In genomic region chr20:3787640-3788015, GRCh38 we compare ENCODE assay signal across 8 cellular contexts. TPM values are rescaled to one million over a fixed set of nuclear protein-coding genes. Genes with fewer than 3 reads are reported as not detected.
DNase-seq lines count a peak whose midpoint lies in the region; ATAC-seq, FAIRE-seq and TF ChIP-seq lines count a peak whose summit lies in the region.
"Not testable (repeated sequence)": the region's sequence is repeated elsewhere in the genome, so short reads cannot be mapped to it uniquely, and the experiment has no call there.

No MANE protein-coding gene starts in this region.

- not testable (repeated sequence) for H3K9me1 ChIP-seq in K562 (ENCODE audit: control insufficient read depth, insufficient read depth, low read length)

- not testable (repeated sequence) for H3K4me1 ChIP-seq in BE2C; smooth muscle cell (ENCODE audit: low read depth)
- peaks cover 8 to 29% of the 10 kb centered on the region in 2 experiments; a peak in 3 of 5 replicates for H3K4me1 ChIP-seq in K562 (replicated peaks in 1 of 2; ENCODE audit: control insufficient read depth in 2 of 2, insufficient read depth in 2 of 2, low read length in 2 of 2)

- ATAC-seq in activated CD8-positive, alpha-beta memory T cell treated with anti-CD3 and anti-CD28 coated beads, Interleukin-2, amount 10 ng/mL, durations not matched to agents 7 days and 5 days; K562; naive B cell (ENCODE audit: low read depth in 2 of 2): not testable (repeated sequence)

- H3K36me3 Mint-ChIP-seq in activated CD8-positive, alpha-beta memory T cell treated with anti-CD3 and anti-CD28 coated beads, Interleukin-2, amount 10 ng/mL, durations not matched to agents 7 days and 5 days; naive B cell: not testable (repeated sequence)

- 76% methylated on average over 4 of the region's 4 CpGs for WGBS in K562 (ENCODE audit: insufficient coverage, low coverage, missing lambda C conversion rate)
- 90% methylated on average over 4 of the region's 4 CpGs for WGBS in smooth muscle cell (ENCODE audit: low lambda C conversion rate)

- not testable (repeated sequence) for TF ChIP-seq EP300 in Ishikawa (IDR thresholded peaks at IDR 0.05; ENCODE audit: borderline replicate concordance); K562 (IDR thresholded peaks at IDR 0.05; ENCODE audit: low read length)

- H3K79me2 ChIP-seq in K562 (ENCODE audit: control insufficient read depth, insufficient read depth, low read length) (peaks cover 31% of the 10 kb centered on the region), smooth muscle cell (ENCODE audit: low read depth) (peaks cover 24% of the 10 kb centered on the region)

- H3K27me3 Mint-ChIP-seq in activated CD8-positive, alpha-beta memory T cell treated with anti-CD3 and anti-CD28 coated beads, Interleukin-2, amount 10 ng/mL, durations not matched to agents 7 days and 5 days; naive B cell: not testable (repeated sequence)

- H3K36me3 ChIP-seq in BE2C; smooth muscle cell (ENCODE audit: low read depth): not testable (repeated sequence)
- H3K36me3 ChIP-seq in SK-N-MC (ENCODE audit: insufficient read depth, low read length) (peaks cover 16% of the 10 kb centered on the region), K562 (ENCODE audit: control insufficient read depth, insufficient read depth, low read length) (peaks cover 21% of the 10 kb centered on the region; the same call in 1 of the 3 replicates)

- CTCF ChIA-PET in activated CD8-positive, alpha-beta memory T cell treated with anti-CD3 and anti-CD28 coated beads, Interleukin-2, amount 10 ng/mL, durations not matched to agents 7 days and 5 days (lab: Charles Lee), result interaction anchor here (0.6 to 7.7 kb wide), 14 partner anchors 8 to 202 kb away, joined by 3 to 65 read pairs (median 4); partner anchors contain the start of genes ADISSP, CDC25B and MAVS
- CTCF ChIA-PET in K562 (lab: Yijun Ruan, JAX; ENCODE audit: low intra/inter-chr PET ratio), result interaction anchor here (0.6 to 3.4 kb wide), 4 partner anchors 33 to 67 kb away, joined by 3 to 12 read pairs (median 6); partner anchors contain the start of gene AP5S1

- H3K4me3 ChIP-seq in BE2C (ENCODE audit: low read depth, low read length), result peak overlapping the region; percentile 61
- peak overlapping the region; percentile 77 for H3K4me3 ChIP-seq in SK-N-MC
- not testable (repeated sequence) for H3K4me3 ChIP-seq in K562, smooth muscle cell
- H3K4me3 ChIP-seq in fibroblast of the aortic adventitia (ENCODE audit: low read depth, low read length), result peak overlapping the region; percentile 57

- not testable (repeated sequence) for TF ChIP-seq POLR2A in K562 (conservative IDR thresholded peaks at IDR 0.05)

- H3K9me3 ChIP-seq in BE2C; SK-N-MC (ENCODE audit: low read depth, low read length); K562 (replicated peaks; ENCODE audit: control insufficient read depth, insufficient read depth, low read depth, low read length); smooth muscle cell (replicated peaks; ENCODE audit: low read depth): not testable (repeated sequence)

- not testable (repeated sequence) for H3K9me3 Mint-ChIP-seq in activated CD8-positive, alpha-beta memory T cell treated with anti-CD3 and anti-CD28 coated beads, Interleukin-2, amount 10 ng/mL, durations not matched to agents 7 days and 5 days (ENCODE audit: low read depth); naive B cell

- intact Hi-C loops in K562 (cut with micrococcal nuclease), result loop anchor here (2.0 to 10.0 kb wide), 4 partner anchors 33 to 407 kb away; partner anchors contain the start of genes AP5S1 and MAVS

- FAIRE-seq in K562 (lab: Jason Lieb, UNC), result not testable (repeated sequence)

- peak overlapping the region; percentile 75 for H3K9ac ChIP-seq in SK-N-MC (ENCODE audit: insufficient read length)
- H3K9ac ChIP-seq in K562 (ENCODE audit: insufficient read depth in 1 of 2, low read depth in 2 of 2, low read length in 2 of 2); smooth muscle cell (ENCODE audit: low read depth): not testable (repeated sequence)

- not testable (repeated sequence) for DNase-seq in BE2C; SK-N-MC (ENCODE audit: low read depth, low spot score); activated CD8-positive, alpha-beta memory T cell treated with anti-CD3 and anti-CD28 coated beads, Interleukin-2, amount 10 ng/mL, durations not matched to agents 7 days and 5 days; K562 (ENCODE audit: extremely low read depth in 1 of 4, low spot score in 3 of 4); fibroblast of the aortic adventitia (ENCODE audit: low read depth); naive B cell; smooth muscle cell (lab: John Stamatoyannopoulos, UW; ENCODE audit: unreplicated experiment)

- BruUV-seq in K562 (replicated peaks; lab: Mats Ljungman, UMichigan), result not testable (repeated sequence)

- peak overlapping the region; percentile 70 for H3K4me3 Mint-ChIP-seq in activated CD8-positive, alpha-beta memory T cell treated with anti-CD3 and anti-CD28 coated beads, Interleukin-2, amount 10 ng/mL, durations not matched to agents 7 days and 5 days
- H3K4me3 Mint-ChIP-seq in naive B cell, result peak overlapping the region in 6 of 8 donors; percentile 25 to 84 (median 63)

- POLR2A ChIA-PET in K562 (lab: Yijun Ruan, JAX), result interaction anchor here (0.6 kb wide), 1 partner anchor 58 kb away, joined by 3 read pairs; no protein-coding TSS in a partner anchor

- not testable (repeated sequence) for H3K27ac Mint-ChIP-seq in activated CD8-positive, alpha-beta memory T cell treated with anti-CD3 and anti-CD28 coated beads, Interleukin-2, amount 10 ng/mL, durations not matched to agents 7 days and 5 days; naive B cell

- not testable (repeated sequence) for TF ChIP-seq RAD21 in Ishikawa (IDR thresholded peaks at IDR 0.05; ENCODE audit: low read depth); K562 (CRISPR knock-in tag; conservative IDR thresholded peaks at IDR 0.05 in 1 of 2, IDR thresholded peaks at IDR 0.05 in 1 of 2)

- H3K4me1 Mint-ChIP-seq in activated CD8-positive, alpha-beta memory T cell treated with anti-CD3 and anti-CD28 coated beads, Interleukin-2, amount 10 ng/mL, durations not matched to agents 7 days and 5 days, result peaks cover 34% of the 10 kb centered on the region
- H3K4me1 Mint-ChIP-seq in naive B cell, result peaks cover 24 to 33% (median 31%) of the 10 kb centered on the region in 3 donors

- not testable (repeated sequence) for H3K27me3 ChIP-seq in BE2C; K562 (ENCODE audit: control insufficient read depth in 2 of 2, insufficient read depth in 2 of 2, low read length in 2 of 2); smooth muscle cell (ENCODE audit: low read depth)

- not testable (repeated sequence) for TF ChIP-seq CTCF in BE2C (IDR thresholded peaks at IDR 0.05; ENCODE audit: low read depth, low read length); K562 (IDR thresholded peaks at IDR 0.05 in 2 of 3, conservative IDR thresholded peaks at IDR 0.05 in 1 of 3; ENCODE audit: insufficient read depth in 2 of 3, low read depth in 1 of 3, low read length in 3 of 3); fibroblast of the aortic adventitia (IDR thresholded peaks at IDR 0.05; ENCODE audit: insufficient read depth, low read length); smooth muscle cell (IDR thresholded peaks at IDR 0.05; ENCODE audit: borderline replicate concordance, insufficient read depth, poor library complexity, severe bottlenecking)

- not testable (repeated sequence) for H3F3A ChIP-seq in smooth muscle cell (ENCODE audit: low read depth)

- not testable (repeated sequence) for H3K27ac ChIP-seq in SK-N-MC; K562 (ENCODE audit: extremely low read depth, low read depth, low read length); smooth muscle cell (ENCODE audit: low read depth)

- H2AFZ ChIP-seq in K562 (ENCODE audit: low read depth, low read length), result peak overlapping the region; percentile 82; the same call in 1 of the 2 replicates
- not testable (repeated sequence) for H2AFZ ChIP-seq in smooth muscle cell (ENCODE audit: low read depth)

- H4K20me1 ChIP-seq in K562 (replicated peaks; ENCODE audit: control insufficient read depth, insufficient read depth, low read length), result not testable (repeated sequence)
- H4K20me1 ChIP-seq in smooth muscle cell (ENCODE audit: low read depth), result peaks cover 31% of the 10 kb centered on the region

- in situ Hi-C loops in K562 (cut with MboI), result not testable (repeated sequence)

- not testable (repeated sequence) for H3K4me2 ChIP-seq in K562 (ENCODE audit: insufficient read depth, low read length)
- H3K4me2 ChIP-seq in smooth muscle cell, result peak overlapping the region; percentile 87

RNA-seq across cellular contexts. Expression of gene CENPB, which starts 1.1 kb away (rescaled TPM):
- 181 TPM for polyA plus RNA-seq in BE2C (2012; ENCODE audit: insufficient read depth, insufficient read length, low read depth)
- 10 to 100 TPM; 76.5 to 76.8 TPM for total RNA-seq in activated CD8-positive, alpha-beta memory T cell treated with anti-CD3 and anti-CD28 coated beads, Interleukin-2, amount 10 ng/mL, durations not matched to agents 7 days and 5 days
- 5.7 and 16.6 TPM in 2 replicates for total RNA-seq in K562 (2011; cell fraction: chromatin; rRNA removed; ENCODE audit: low replicate concordance)
- total RNA-seq in K562 (2011; cell fraction: nucleolus; rRNA removed), result 24.5 and 25.4 TPM in 2 replicates
- 11.9 and 14.2 TPM in 2 replicates for total RNA-seq in K562 (2011; cell fraction: nucleoplasm; rRNA removed)
- total RNA-seq in K562 (2014; rRNA removed) (59.3 and 78.6 TPM in 2 replicates), K562 (2014; rRNA removed; fragmentation: Illumina TruSeq; extraction: Trizol) (11.4 and 15.0 TPM in 2 replicates), K562 (2015; rRNA removed; fragmentation: Illumina TruSeq; extraction: Trizol) (36.0 and 36.5 TPM in 2 replicates), K562 (2021) (61.7 and 70.8 TPM in 2 replicates), fibroblast of the aortic adventitia (ENCODE audit: low replicate concordance) (94.8 and 170 TPM in 2 replicates), smooth muscle cell (23.6 TPM in 2 replicates)
- polyA plus RNA-seq in K562 (2011; rRNA removed) (12.7 and 14.7 TPM in 2 replicates), K562 (2014; fragmentation: Illumina TruSeq; extraction: Trizol) (24.9 and 30.8 TPM in 2 replicates), K562 (2014; fragmentation: Nextera tagmentation; extraction: Ambion mirVana) (under 1 TPM; 0.17 to 0.20 TPM), K562 (2014; rRNA removed) (26.1 and 28.9 TPM in 2 replicates), naive B cell (ENCODE audit: low read depth in 6 of 6) (1 to 10 TPM in 5 of 6 donors, under 1 TPM in 1; 0.27 to 2.2 (median 1.6) TPM), smooth muscle cell (10.4 and 13.4 TPM in 2 replicates)
- polyA plus RNA-seq in K562 (2011; cell fraction: cytosol; rRNA removed), result 17.4 and 30.9 TPM in 2 replicates
- polyA plus RNA-seq in K562 (2011; cell fraction: nucleus; rRNA removed), result 9.2 and 12.8 TPM in 2 replicates
- 40.5 and 47.1 TPM in 2 replicates for polyA plus RNA-seq in K562 (2012)
- 26.8 and 27.1 TPM in 2 replicates for polyA minus RNA-seq in K562 (2011; rRNA and poly(A)+ RNA removed)
- polyA minus RNA-seq in K562 (2011; cell fraction: cytosol; rRNA and poly(A)+ RNA removed), result 27.7 and 39.7 TPM in 2 replicates
- 8.3 and 14.2 TPM in 2 replicates for polyA minus RNA-seq in K562 (2011; cell fraction: nucleus; rRNA and poly(A)+ RNA removed)

RNA-seq across cellular contexts. Expression of gene SPEF1, which starts 6.4 kb away (rescaled TPM):
- 0.65 TPM for polyA plus RNA-seq in BE2C (2012; ENCODE audit: insufficient read depth, insufficient read length, low read depth)
- under 1 TPM in 1 of 2 experiments, not detected in 1; 0.18 TPM for total RNA-seq in activated CD8-positive, alpha-beta memory T cell treated with anti-CD3 and anti-CD28 coated beads, Interleukin-2, amount 10 ng/mL, durations not matched to agents 7 days and 5 days
- total RNA-seq in K562 (2011; cell fraction: chromatin; rRNA removed; ENCODE audit: low replicate concordance), result 0.23 TPM in 1 of 2 replicates, not detected in the other
- 0.26 TPM in 1 of 2 replicates, not detected in the other for total RNA-seq in K562 (2011; cell fraction: nucleolus; rRNA removed)
- total RNA-seq in K562 (2011; cell fraction: nucleoplasm; rRNA removed), result not detected in 2 replicates
- not detected in 2 replicates for total RNA-seq in K562 (2014; rRNA removed)
- not detected in 2 replicates for total RNA-seq in K562 (2014; rRNA removed; fragmentation: Illumina TruSeq; extraction: Trizol)
- not detected in 2 replicates for total RNA-seq in K562 (2015; rRNA removed; fragmentation: Illumina TruSeq; extraction: Trizol)
- not detected in 2 replicates for total RNA-seq in K562 (2021)
- polyA plus RNA-seq in K562 (2011; rRNA removed), result 0.04 TPM in 1 of 2 replicates, not detected in the other
- 0.06 TPM in 1 of 2 replicates, not detected in the other for polyA plus RNA-seq in K562 (2011; cell fraction: cytosol; rRNA removed)
- 0.08 and 0.24 TPM in 2 replicates for polyA plus RNA-seq in K562 (2011; cell fraction: nucleus; rRNA removed)
- 0.04 TPM in 1 of 2 replicates, not detected in the other for polyA plus RNA-seq in K562 (2012)
- not detected in 2 replicates for polyA plus RNA-seq in K562 (2014; fragmentation: Illumina TruSeq; extraction: Trizol)
- polyA plus RNA-seq in K562 (2014; fragmentation: Nextera tagmentation; extraction: Ambion mirVana), result not detected
- polyA plus RNA-seq in K562 (2014; rRNA removed), result not detected in 2 replicates
- polyA minus RNA-seq in K562 (2011; rRNA and poly(A)+ RNA removed), result not detected in 2 replicates
- not detected in 2 replicates for polyA minus RNA-seq in K562 (2011; cell fraction: cytosol; rRNA and poly(A)+ RNA removed)
- 0.27 TPM in 1 of 2 replicates, not detected in the other for polyA minus RNA-seq in K562 (2011; cell fraction: nucleus; rRNA and poly(A)+ RNA removed)
- 0.09 TPM in 1 of 2 replicates, not detected in the other for total RNA-seq in fibroblast of the aortic adventitia (ENCODE audit: low replicate concordance)
- not detected for polyA plus RNA-seq in naive B cell (ENCODE audit: low read depth in 6 of 6)
- total RNA-seq in smooth muscle cell, result 0.36 and 0.72 TPM in 2 replicates
- 0.32 and 0.47 TPM in 2 replicates for polyA plus RNA-seq in smooth muscle cell

RNA-seq across cellular contexts. Expression of gene CDC25B, which starts 8.5 kb away (rescaled TPM):
- polyA plus RNA-seq in BE2C (2012; ENCODE audit: insufficient read depth, insufficient read length, low read depth), result 87.2 TPM
- total RNA-seq in activated CD8-positive, alpha-beta memory T cell treated with anti-CD3 and anti-CD28 coated beads, Interleukin-2, amount 10 ng/mL, durations not matched to agents 7 days and 5 days, result 100 to 1,000 TPM; 194 to 312 TPM
- total RNA-seq in K562 (2011; cell fraction: chromatin; rRNA removed; ENCODE audit: low replicate concordance), result 36.8 and 73.0 TPM in 2 replicates
- total RNA-seq in K562 (2011; cell fraction: nucleolus; rRNA removed), result 29.3 and 39.4 TPM in 2 replicates
- total RNA-seq in K562 (2011; cell fraction: nucleoplasm; rRNA removed), result 29.4 and 38.9 TPM in 2 replicates
- total RNA-seq in K562 (2014; rRNA removed) (11.5 and 16.1 TPM in 2 replicates), K562 (2014; rRNA removed; fragmentation: Illumina TruSeq; extraction: Trizol) (5.9 and 7.2 TPM in 2 replicates), K562 (2015; rRNA removed; fragmentation: Illumina TruSeq; extraction: Trizol) (7.8 and 9.3 TPM in 2 replicates), K562 (2021) (31.4 and 35.7 TPM in 2 replicates), fibroblast of the aortic adventitia (ENCODE audit: low replicate concordance) (51.0 and 58.5 TPM in 2 replicates), smooth muscle cell (9.5 and 14.7 TPM in 2 replicates)
- polyA plus RNA-seq in K562 (2011; rRNA removed) (9.5 and 25.1 TPM in 2 replicates), K562 (2014; fragmentation: Illumina TruSeq; extraction: Trizol) (25.8 and 30.6 TPM in 2 replicates), K562 (2014; fragmentation: Nextera tagmentation; extraction: Ambion mirVana) (1 to 10 TPM; 2.3 to 3.1 TPM), K562 (2014; rRNA removed) (22.9 and 26.3 TPM in 2 replicates), naive B cell (ENCODE audit: low read depth in 6 of 6) (10 to 100 TPM; 13.0 to 22.1 (median 19.5) TPM), smooth muscle cell (11.1 and 14.8 TPM in 2 replicates)
- polyA plus RNA-seq in K562 (2011; cell fraction: cytosol; rRNA removed), result 23.7 and 24.0 TPM in 2 replicates
- polyA plus RNA-seq in K562 (2011; cell fraction: nucleus; rRNA removed), result 72.5 and 91.0 TPM in 2 replicates
- 30.3 and 35.0 TPM in 2 replicates for polyA plus RNA-seq in K562 (2012)
- polyA minus RNA-seq in K562 (2011; rRNA and poly(A)+ RNA removed), result 8.0 and 11.6 TPM in 2 replicates
- 14.5 and 27.7 TPM in 2 replicates for polyA minus RNA-seq in K562 (2011; cell fraction: cytosol; rRNA and poly(A)+ RNA removed)
- 9.7 and 15.1 TPM in 2 replicates for polyA minus RNA-seq in K562 (2011; cell fraction: nucleus; rRNA and poly(A)+ RNA removed)

RNA-seq across cellular contexts. Expression of gene ADISSP, which starts 20.1 kb away (rescaled TPM):
- polyA plus RNA-seq in BE2C (2012; ENCODE audit: insufficient read depth, insufficient read length, low read depth), result 151 TPM
- total RNA-seq in activated CD8-positive, alpha-beta memory T cell treated with anti-CD3 and anti-CD28 coated beads, Interleukin-2, amount 10 ng/mL, durations not matched to agents 7 days and 5 days, result 10 to 100 TPM; 32.5 to 37.0 TPM
- 2.9 and 14.4 TPM in 2 replicates for total RNA-seq in K562 (2011; cell fraction: chromatin; rRNA removed; ENCODE audit: low replicate concordance)
- 19.0 and 21.1 TPM in 2 replicates for total RNA-seq in K562 (2011; cell fraction: nucleolus; rRNA removed)
- 11.5 and 13.1 TPM in 2 replicates for total RNA-seq in K562 (2011; cell fraction: nucleoplasm; rRNA removed)
- 65.7 and 101 TPM in 2 replicates for total RNA-seq in K562 (2014; rRNA removed)
- 12.2 and 16.3 TPM in 2 replicates for total RNA-seq in K562 (2014; rRNA removed; fragmentation: Illumina TruSeq; extraction: Trizol)
- total RNA-seq in K562 (2015; rRNA removed; fragmentation: Illumina TruSeq; extraction: Trizol), result 34.5 and 35.8 TPM in 2 replicates
- total RNA-seq in K562 (2021), result 70.6 and 79.9 TPM in 2 replicates
- polyA plus RNA-seq in K562 (2011; rRNA removed), result 22.8 and 42.8 TPM in 2 replicates
- 58.3 and 121 TPM in 2 replicates for polyA plus RNA-seq in K562 (2011; cell fraction: cytosol; rRNA removed)
- 36.6 TPM in 2 replicates for polyA plus RNA-seq in K562 (2011; cell fraction: nucleus; rRNA removed)
- 27.7 and 47.5 TPM in 2 replicates for polyA plus RNA-seq in K562 (2012)
- 23.4 and 63.9 TPM in 2 replicates for polyA plus RNA-seq in K562 (2014; fragmentation: Illumina TruSeq; extraction: Trizol)
- polyA plus RNA-seq in K562 (2014; fragmentation: Nextera tagmentation; extraction: Ambion mirVana), result 1 to 10 TPM; 1.4 to 4.9 TPM
- 37.2 and 53.4 TPM in 2 replicates for polyA plus RNA-seq in K562 (2014; rRNA removed)
- 11.5 and 16.8 TPM in 2 replicates for polyA minus RNA-seq in K562 (2011; rRNA and poly(A)+ RNA removed)
- 37.8 and 38.8 TPM in 2 replicates for polyA minus RNA-seq in K562 (2011; cell fraction: cytosol; rRNA and poly(A)+ RNA removed)
- 6.7 and 13.6 TPM in 2 replicates for polyA minus RNA-seq in K562 (2011; cell fraction: nucleus; rRNA and poly(A)+ RNA removed)
- 28.4 and 37.7 TPM in 2 replicates for total RNA-seq in fibroblast of the aortic adventitia (ENCODE audit: low replicate concordance)
- polyA plus RNA-seq in naive B cell (ENCODE audit: low read depth in 6 of 6), result 10 to 100 TPM; 17.3 to 24.9 (median 20.8) TPM
- total RNA-seq in smooth muscle cell, result 7.6 and 11.8 TPM in 2 replicates
- polyA plus RNA-seq in smooth muscle cell, result 33.4 and 46.7 TPM in 2 replicates

RNA-seq across cellular contexts. Expression of gene AP5S1, which starts 32.7 kb away (rescaled TPM):
- polyA plus RNA-seq in BE2C (2012; ENCODE audit: insufficient read depth, insufficient read length, low read depth), result 27.3 TPM
- 10 to 100 TPM; 13.8 to 15.5 TPM for total RNA-seq in activated CD8-positive, alpha-beta memory T cell treated with anti-CD3 and anti-CD28 coated beads, Interleukin-2, amount 10 ng/mL, durations not matched to agents 7 days and 5 days
- 5.9 and 16.6 TPM in 2 replicates for total RNA-seq in K562 (2011; cell fraction: chromatin; rRNA removed; ENCODE audit: low replicate concordance)
- 13.9 and 14.5 TPM in 2 replicates for total RNA-seq in K562 (2011; cell fraction: nucleolus; rRNA removed)
- 11.4 and 14.7 TPM in 2 replicates for total RNA-seq in K562 (2011; cell fraction: nucleoplasm; rRNA removed)
- 8.8 and 12.4 TPM in 2 replicates for total RNA-seq in K562 (2014; rRNA removed)
- 2.1 and 2.6 TPM in 2 replicates for total RNA-seq in K562 (2014; rRNA removed; fragmentation: Illumina TruSeq; extraction: Trizol)
- total RNA-seq in K562 (2015; rRNA removed; fragmentation: Illumina TruSeq; extraction: Trizol), result 5.6 and 5.7 TPM in 2 replicates
- 8.4 and 8.5 TPM in 2 replicates for total RNA-seq in K562 (2021)
- 3.0 and 5.5 TPM in 2 replicates for polyA plus RNA-seq in K562 (2011; rRNA removed)
- 5.5 and 8.1 TPM in 2 replicates for polyA plus RNA-seq in K562 (2011; cell fraction: cytosol; rRNA removed)
- 4.9 TPM in 2 replicates for polyA plus RNA-seq in K562 (2011; cell fraction: nucleus; rRNA removed)
- 7.3 and 8.8 TPM in 2 replicates for polyA plus RNA-seq in K562 (2012)
- polyA plus RNA-seq in K562 (2014; fragmentation: Illumina TruSeq; extraction: Trizol), result 4.4 and 7.7 TPM in 2 replicates
- polyA plus RNA-seq in K562 (2014; fragmentation: Nextera tagmentation; extraction: Ambion mirVana), result 1 to 10 TPM; 3.0 to 3.1 TPM
- 4.7 and 4.8 TPM in 2 replicates for polyA plus RNA-seq in K562 (2014; rRNA removed)
- 2.5 and 3.7 TPM in 2 replicates for polyA minus RNA-seq in K562 (2011; rRNA and poly(A)+ RNA removed)
- 6.5 and 8.3 TPM in 2 replicates for polyA minus RNA-seq in K562 (2011; cell fraction: cytosol; rRNA and poly(A)+ RNA removed)
- 4.0 and 4.6 TPM in 2 replicates for polyA minus RNA-seq in K562 (2011; cell fraction: nucleus; rRNA and poly(A)+ RNA removed)
- 9.4 and 20.4 TPM in 2 replicates for total RNA-seq in fibroblast of the aortic adventitia (ENCODE audit: low replicate concordance)
- 10 to 100 TPM; 11.1 to 33.6 (median 13.5) TPM for polyA plus RNA-seq in naive B cell (ENCODE audit: low read depth in 6 of 6)
- total RNA-seq in smooth muscle cell, result 3.1 and 9.9 TPM in 2 replicates
- 10.9 and 14.7 TPM in 2 replicates for polyA plus RNA-seq in smooth muscle cell
